18 cellular contexts compared by ENCODE assay signal in the genomic region with DNA sequence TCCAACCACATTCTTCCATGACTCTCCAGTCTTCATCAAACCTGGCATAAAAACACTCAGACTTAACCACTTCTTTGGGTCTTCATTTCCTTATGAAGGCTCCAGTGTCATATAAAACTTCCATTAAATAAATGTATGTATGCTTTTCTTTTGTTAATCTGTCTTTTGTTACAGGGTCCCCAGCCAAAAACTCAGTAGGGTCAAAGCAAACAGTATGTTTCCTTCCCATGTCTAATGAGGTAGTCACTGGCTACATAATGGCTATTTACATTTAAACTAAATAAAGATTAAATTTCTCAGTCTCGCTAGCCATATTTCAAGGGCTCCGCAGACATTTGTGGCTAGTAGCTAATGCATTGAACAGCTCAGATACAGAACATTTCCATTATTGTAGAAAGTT. TPM values are rescaled to one million over a fixed set of nuclear protein-coding genes. Genes with fewer than 3 reads are reported as not detected.
"Had no signal": no experiment of that assay in that cellular context is flagged by ENCODE, and none has a peak within 500 bp of the region (broad histone marks: within the 10 kb centered on the region; RNA-seq: fewer than 3 reads in every experiment).

No MANE protein-coding gene starts in this region.

- H3K4me3 ChIP-seq: body of pancreas, colonic mucosa, pancreas had no signal

- H3K27me3 ChIP-seq: colonic mucosa, pancreas had no signal

- H3K36me3 ChIP-seq: colonic mucosa, pancreas had no signal

- H3K9me3 ChIP-seq: body of pancreas, colonic mucosa, pancreas had no signal

- H3K27ac ChIP-seq: body of pancreas, colonic mucosa, pancreas, VCaP had no signal

- ATAC-seq: body of pancreas; left ventricle myocardium superior; naive thymus-derived CD8-positive, alpha-beta T cell; pancreas; sciatic nerve; stimulated activated naive CD8-positive, alpha-beta T cell treated with anti-CD3 and anti-CD28 coated beads, Interleukin-15, amount 100 ng/mL, for 72 hours had no signal

- H3K4me1 ChIP-seq: body of pancreas, colonic mucosa, pancreas had no signal

- DNase-seq: activated CD4-positive, alpha-beta memory T cell treated with anti-CD3 and anti-CD28 coated beads for 36 hours; activated gamma-delta T cell; activated T-cell treated with anti-CD3 and anti-CD28 coated beads, Interleukin-2, amount 50 U/mL, for 48 hours; amniotic stem cell; body of pancreas; caudate nucleus; colonic mucosa; hippocampal formation; left ventricle myocardium superior; naive thymus-derived CD8-positive, alpha-beta T cell; pancreas; stimulated activated naive CD8-positive, alpha-beta T cell treated with anti-CD3 and anti-CD28 coated beads, Interleukin-15, amount 100 ng/mL, for 72 hours had no signal

RNA-seq across cellular contexts. Expression of a gene that starts 40.1 kb away (rescaled TPM):
- total RNA-seq: activated CD4-positive, alpha-beta memory T cell treated with anti-CD3 and anti-CD28 coated beads for 36 hours; naive thymus-derived CD8-positive, alpha-beta T cell; temporal lobe had no signal
- polyA plus RNA-seq: keratinocyte; naive thymus-derived CD8-positive, alpha-beta T cell had no signal

RNA-seq across cellular contexts. Expression of a gene that starts 51.2 kb away (rescaled TPM):
- total RNA-seq: activated CD4-positive, alpha-beta memory T cell treated with anti-CD3 and anti-CD28 coated beads for 36 hours; body of pancreas; colonic mucosa; left ventricle myocardium superior; mucosa of gallbladder; pancreas had no signal
- polyA plus RNA-seq: esophagus, pancreas had no signal
